In the genomic region with DNA sequence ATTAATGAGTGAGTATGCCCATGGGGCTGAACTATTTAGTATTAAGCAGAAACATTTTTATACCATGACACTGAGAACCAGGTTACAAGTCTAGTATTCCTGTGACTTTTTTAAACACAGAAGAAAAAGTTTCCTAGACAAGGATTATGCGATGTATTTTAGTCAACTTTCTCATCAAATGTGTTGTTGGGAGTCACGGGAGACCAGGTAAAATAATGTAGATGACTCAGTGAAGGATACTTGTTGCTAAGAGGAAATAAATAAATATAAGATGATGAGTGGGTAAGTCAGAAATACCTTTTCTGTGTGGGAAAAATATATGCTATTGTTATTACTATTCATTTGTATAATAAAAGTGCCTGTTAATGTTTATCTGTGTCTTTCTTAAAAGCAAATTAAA, we compare ENCODE assay signal across 22 cellular contexts. TPM values are rescaled to one million over a fixed set of nuclear protein-coding genes. Genes with fewer than 3 reads are reported as not detected.
DNase-seq lines count a peak whose midpoint lies in the region; ATAC-seq, FAIRE-seq and TF ChIP-seq lines count a peak whose summit lies in the region.
"Had no signal": no experiment of that assay in that cellular context is flagged by ENCODE, and none has a peak within 500 bp of the region (broad histone marks: within the 10 kb centered on the region; RNA-seq: fewer than 3 reads in every experiment).

No MANE protein-coding gene starts in this region.

- H3K9me3 Mint-ChIP-seq in natural killer cell, result no peaks in the 10 kb centered on the region
- no peaks in the 10 kb centered on the region for H3K9me3 Mint-ChIP-seq in stimulated activated naive B cell treated with anti-CD40 and anti-IgM and Interleukin-4, amounts not matched to agents 10 μg/mL and 1 μg/mL and 100 μg/mL, for 72 hours
- H3K9me3 Mint-ChIP-seq in activated T-helper 2 cell treated with anti-CD3 and anti-CD28 coated beads, Interferon-gamma antibody, Interleukin-2, Interleukin-4, amounts not matched to agents 10 μg/mL and 5 μg/mL and 100 μg/mL, durations not matched to agents 14 hours and 24 hours and 36 hours, result no peaks in the 10 kb centered on the region
- H3K9me3 Mint-ChIP-seq: CD4-positive, CD25-positive, alpha-beta regulatory T cell had no signal

- FAIRE-seq in H54 (lab: Jason Lieb, UNC), result peak; percentile 11
- FAIRE-seq: GM19239 had no signal

- H3K36me3 Mint-ChIP-seq in natural killer cell, result no peaks in the 10 kb centered on the region
- H3K36me3 Mint-ChIP-seq in stimulated activated naive B cell treated with anti-CD40 and anti-IgM and Interleukin-4, amounts not matched to agents 10 μg/mL and 1 μg/mL and 100 μg/mL, for 72 hours, result peaks cover 7% of the 10 kb centered on the region in 2 donors
- no peaks in the 10 kb centered on the region for H3K36me3 Mint-ChIP-seq in activated T-helper 2 cell treated with anti-CD3 and anti-CD28 coated beads, Interferon-gamma antibody, Interleukin-2, Interleukin-4, amounts not matched to agents 10 μg/mL and 5 μg/mL and 100 μg/mL, durations not matched to agents 14 hours and 24 hours and 36 hours (ENCODE audit: low read depth)

- H3K4me3 Mint-ChIP-seq in natural killer cell, result no peak overlapping the region
- H3K4me3 Mint-ChIP-seq in stimulated activated naive B cell treated with anti-CD40 and anti-IgM and Interleukin-4, amounts not matched to agents 10 μg/mL and 1 μg/mL and 100 μg/mL, for 72 hours, result no peak overlapping the region
- no peak overlapping the region for H3K4me3 Mint-ChIP-seq in activated T-helper 2 cell treated with anti-CD3 and anti-CD28 coated beads, Interferon-gamma antibody, Interleukin-2, Interleukin-4, amounts not matched to agents 10 μg/mL and 5 μg/mL and 100 μg/mL, durations not matched to agents 14 hours and 24 hours and 36 hours (ENCODE audit: low read depth)
- H3K4me3 Mint-ChIP-seq: CD4-positive, CD25-positive, alpha-beta regulatory T cell had no signal

- in situ Hi-C loops in Caki2 (cut with HindIII; ENCODE audit: low pct_unique_long_range_greater_than_20kb, low sequenced_read_pairs), result no loop called here

- peak; percentile 13 for DNase-seq in Caki2 (ENCODE audit: low read depth)
- no peak for DNase-seq in H54 (ENCODE audit: insufficient read length, low spot score)
- DNase-seq in RKO (ENCODE audit: low spot score), result peak; percentile 41
- DNase-seq in glomerular visceral epithelial cell (ENCODE audit: extremely low spot score), result peak; percentile 31
- DNase-seq in natural killer cell, result no peak
- DNase-seq in stimulated activated naive B cell treated with anti-CD40 and anti-IgM and Interleukin-4, amounts not matched to agents 10 μg/mL and 1 μg/mL and 100 μg/mL, for 72 hours, result no peak
- no peak for DNase-seq in activated T-helper 2 cell treated with anti-CD3 and anti-CD28 coated beads, Interferon-gamma antibody, Interleukin-2, Interleukin-4, amounts not matched to agents 10 μg/mL and 5 μg/mL and 100 μg/mL, durations not matched to agents 14 hours and 24 hours and 36 hours (ENCODE audit: low spot score)
- DNase-seq in NCI-H510A treated with DMSO at 0.1 percent for 48 hours (lab: John Stamatoyannopoulos, UW), result no peak
- DNase-seq: CD4-positive, CD25-positive, alpha-beta regulatory T cell; DND-41; H7; Kasumi-1; MG63; NCI-H1417; NCI-H1694 treated with DMSO at 0.1 percent for 48 hours; NCI-H2081 treated with DMSO at 0.1 percent for 48 hours; NCI-H2171 treated with DMSO at 0.1 percent for 48 hours; NCI-H446; NCI-H526 treated with DMSO at 0.1 percent for 48 hours had no signal

- TF ChIP-seq CTCF in natural killer cell (IDR thresholded peaks at IDR 0.05), result no peak

- no peaks in the 10 kb centered on the region for H3K27me3 Mint-ChIP-seq in natural killer cell (ENCODE audit: low read depth in 2 of 2)
- no peaks in the 10 kb centered on the region for H3K27me3 Mint-ChIP-seq in stimulated activated naive B cell treated with anti-CD40 and anti-IgM and Interleukin-4, amounts not matched to agents 10 μg/mL and 1 μg/mL and 100 μg/mL, for 72 hours
- H3K27me3 Mint-ChIP-seq in activated T-helper 2 cell treated with anti-CD3 and anti-CD28 coated beads, Interferon-gamma antibody, Interleukin-2, Interleukin-4, amounts not matched to agents 10 μg/mL and 5 μg/mL and 100 μg/mL, durations not matched to agents 14 hours and 24 hours and 36 hours (ENCODE audit: low read depth), result no peaks in the 10 kb centered on the region
- H3K27me3 Mint-ChIP-seq: CD4-positive, CD25-positive, alpha-beta regulatory T cell had no signal

- no peak overlapping the region for H3K27ac Mint-ChIP-seq in natural killer cell
- H3K27ac Mint-ChIP-seq in stimulated activated naive B cell treated with anti-CD40 and anti-IgM and Interleukin-4, amounts not matched to agents 10 μg/mL and 1 μg/mL and 100 μg/mL, for 72 hours, result no peak overlapping the region
- H3K27ac Mint-ChIP-seq in activated T-helper 2 cell treated with anti-CD3 and anti-CD28 coated beads, Interferon-gamma antibody, Interleukin-2, Interleukin-4, amounts not matched to agents 10 μg/mL and 5 μg/mL and 100 μg/mL, durations not matched to agents 14 hours and 24 hours and 36 hours, result no peak overlapping the region
- H3K27ac Mint-ChIP-seq: CD4-positive, CD25-positive, alpha-beta regulatory T cell had no signal

- TF ChIP-seq POLR2A in H54 (IDR thresholded peaks at IDR 0.05; ENCODE audit: low read depth, low read length), result no peak

- peaks cover 29 to 35% of the 10 kb centered on the region in 2 donors for H3K4me1 Mint-ChIP-seq in natural killer cell
- peaks cover 26 to 47% of the 10 kb centered on the region in 2 donors for H3K4me1 Mint-ChIP-seq in stimulated activated naive B cell treated with anti-CD40 and anti-IgM and Interleukin-4, amounts not matched to agents 10 μg/mL and 1 μg/mL and 100 μg/mL, for 72 hours
- H3K4me1 Mint-ChIP-seq in activated T-helper 2 cell treated with anti-CD3 and anti-CD28 coated beads, Interferon-gamma antibody, Interleukin-2, Interleukin-4, amounts not matched to agents 10 μg/mL and 5 μg/mL and 100 μg/mL, durations not matched to agents 14 hours and 24 hours and 36 hours (ENCODE audit: low read depth), result peaks cover 23% of the 10 kb centered on the region

- intact Hi-C loops in natural killer cell (cut with micrococcal nuclease), result no loop called here
- intact Hi-C loops in activated T-helper 2 cell treated with anti-CD3 and anti-CD28 coated beads, Interferon-gamma antibody, Interleukin-2, Interleukin-4, amounts not matched to agents 10 μg/mL and 5 μg/mL and 100 μg/mL, durations not matched to agents 14 hours and 24 hours and 36 hours (cut with micrococcal nuclease), result no loop called here

- ATAC-seq in natural killer cell, result no peak
- ATAC-seq in stimulated activated naive B cell treated with anti-CD40 and anti-IgM and Interleukin-4, amounts not matched to agents 10 μg/mL and 1 μg/mL and 100 μg/mL, for 72 hours (replicated peaks), result no peak
- ATAC-seq: Panc1, Right ventricle myocardium inferior had no signal

RNA-seq across cellular contexts. Expression of a gene that starts 23.4 kb away (rescaled TPM):
- total RNA-seq in Caki2 (2014; rRNA removed; shearing (Covaris generic); ENCODE audit: low replicate concordance), result 3.1 and 6.4 TPM in 2 replicates
- 10 to 100 TPM; 83.8 to 96.3 (median 89.7) TPM for total RNA-seq in natural killer cell
- total RNA-seq in activated T-helper 2 cell treated with anti-CD3 and anti-CD28 coated beads, Interferon-gamma antibody, Interleukin-2, Interleukin-4, amounts not matched to agents 10 μg/mL and 5 μg/mL and 100 μg/mL, durations not matched to agents 14 hours and 24 hours and 36 hours, result 25.0 and 28.0 TPM in 2 replicates

RNA-seq across cellular contexts. Expression of a gene that starts 23.8 kb away (rescaled TPM):
- total RNA-seq in Caki2 (2014; rRNA removed; shearing (Covaris generic); ENCODE audit: low replicate concordance), result 17.6 and 28.8 TPM in 2 replicates
- total RNA-seq in natural killer cell, result 10 to 100 TPM; 42.4 to 48.0 (median 45.8) TPM
- total RNA-seq in activated T-helper 2 cell treated with anti-CD3 and anti-CD28 coated beads, Interferon-gamma antibody, Interleukin-2, Interleukin-4, amounts not matched to agents 10 μg/mL and 5 μg/mL and 100 μg/mL, durations not matched to agents 14 hours and 24 hours and 36 hours, result 25.4 and 31.2 TPM in 2 replicates

Comparison
In these comparisons a context has a peak if more than half of its experiments do, and no peak if none do; other contexts are left out.
1. DNase-seq: peak in Caki2 (single experiment), RKO (single experiment) and glomerular visceral epithelial cell (single experiment); none in H54 (single experiment), natural killer cell (single experiment), stimulated activated naive B cell treated with anti-CD40 and anti-IgM and Interleukin-4, amounts not matched to agents 10 μg/mL and 1 μg/mL and 100 μg/mL, for 72 hours (single experiment), activated T-helper 2 cell treated with anti-CD3 and anti-CD28 coated beads, Interferon-gamma antibody, Interleukin-2, Interleukin-4, amounts not matched to agents 10 μg/mL and 5 μg/mL and 100 μg/mL, durations not matched to agents 14 hours and 24 hours and 36 hours (single experiment) and NCI-H510A treated with DMSO at 0.1 percent for 48 hours (single experiment).